ENCODE assay signal across 1 cellular context in genomic region chr17:81956607-81957589, GRCh38.
TF ChIP-seq lines count a peak whose summit lies in the region.

No MANE protein-coding gene starts in this region.

TF ChIP-seq in H1, 55 proteins besides CTCF, POLR2A, EP300 and RAD21:
- TF ChIP-seq SRF (IDR thresholded peaks at IDR 0.05; ENCODE audit: low read depth, low read length): no peak
- no peak for TF ChIP-seq KDM4A (IDR thresholded peaks at IDR 0.05; ENCODE audit: low read depth, low read length, severe bottlenecking)
- no peak for TF ChIP-seq POLR2AphosphoS5 (IDR thresholded peaks at IDR 0.05; ENCODE audit: low read depth, low read length)
- no peak for TF ChIP-seq SIRT6 (IDR thresholded peaks at IDR 0.05; ENCODE audit: low read length)
- no peak for TF ChIP-seq POU5F1 (IDR thresholded peaks at IDR 0.05; ENCODE audit: low read depth, low read length)
- no peak for TF ChIP-seq NANOG (IDR thresholded peaks at IDR 0.05; ENCODE audit: insufficient read depth, low read depth, low read length, poor library complexity, severe bottlenecking)
- TF ChIP-seq SP1 (IDR thresholded peaks at IDR 0.05; ENCODE audit: low read depth, low read length): no peak
- no peak for TF ChIP-seq YY1 (IDR thresholded peaks at IDR 0.05; ENCODE audit: low read depth, low read length)
- no peak for TF ChIP-seq SUZ12 (IDR thresholded peaks at IDR 0.05; ENCODE audit: low read length)
